Comparison of ENCODE assay signal across 35 cellular contexts in genomic region chr12:108477881-108478259, GRCh38.
"Had no signal": no experiment of that assay in that cellular context is flagged by ENCODE, and none has a peak within 500 bp of the region (broad histone marks: within the 10 kb centered on the region; RNA-seq: fewer than 3 reads in every experiment).

No MANE protein-coding gene starts in this region.

- H3K27me3 Mint-ChIP-seq: activated CD4-positive, alpha-beta T cell treated with anti-CD3 and anti-CD28 coated beads, Interleukin-2, amount 10 ng/mL, durations not matched to agents 7 days and 5 days had no signal

- DNase-seq: activated CD4-positive, alpha-beta T cell treated with anti-CD3 and anti-CD28 coated beads for 1 hour; activated CD4-positive, alpha-beta T cell treated with anti-CD3 and anti-CD28 coated beads for 4 hours; activated CD4-positive, alpha-beta T cell treated with anti-CD3 and anti-CD28 coated beads, Interleukin-2, amount 10 ng/mL, durations not matched to agents 7 days and 5 days; activated CD4-positive, alpha-beta T cell treated with anti-CD3 and anti-CD28 coated beads, Interleukin-2, amount 50 U/mL, for 4 hours; activated CD8-positive, alpha-beta memory T cell treated with anti-CD3 and anti-CD28 coated beads, Interleukin-2, amount 10 ng/mL, durations not matched to agents 7 days and 5 days; activated CD8-positive, alpha-beta memory T cell treated with anti-CD3 and anti-CD28 coated beads, Interleukin-2, amount 50 U/mL, for 4 hours; activated CD8-positive, alpha-beta T cell treated with anti-CD3 and anti-CD28 coated beads for 36 hours; activated effector memory CD4-positive, alpha-beta T cell treated with anti-CD3 and anti-CD28 coated beads, Interleukin-2, amount 50 U/mL, for 16 hours; activated naive CD4-positive, alpha-beta T cell treated with anti-CD3 and anti-CD28 coated beads for 36 hours; activated naive CD8-positive, alpha-beta T cell treated with anti-CD3 and anti-CD28 coated beads for 36 hours; activated naive CD8-positive, alpha-beta T cell treated with anti-CD3 and anti-CD28 coated beads, Interleukin-2, amount 50 U/mL, for 24 hours; activated T-cell treated with anti-CD3 and anti-CD28 coated beads, Interleukin-2, amount 50 U/mL, for 1 hour; activated T-cell treated with anti-CD3 and anti-CD28 coated beads, Interleukin-2, amount 50 U/mL, for 48 hours; adrenal gland; amygdala; aorta; body of pancreas; central memory CD4-positive, alpha-beta T cell; cerebellar nuclear complex; colonic mucosa; effector CD8-positive, alpha-beta T cell; esophagus squamous epithelium; foreskin melanocyte; heart right ventricle; T-helper 2 cell had no signal

- FAIRE-seq: endometrium, endothelial cell of umbilical vein had no signal

- H3K4me3 Mint-ChIP-seq: activated CD4-positive, alpha-beta T cell treated with anti-CD3 and anti-CD28 coated beads, Interleukin-2, amount 10 ng/mL, durations not matched to agents 7 days and 5 days; activated CD8-positive, alpha-beta memory T cell treated with anti-CD3 and anti-CD28 coated beads, Interleukin-2, amount 10 ng/mL, durations not matched to agents 7 days and 5 days; activated CD8-positive, alpha-beta T cell treated with anti-CD3 and anti-CD28 coated beads for 36 hours; activated naive CD4-positive, alpha-beta T cell treated with anti-CD3 and anti-CD28 coated beads for 36 hours; activated naive CD4-positive, alpha-beta T cell treated with anti-CD3 and anti-CD28 coated beads, Interleukin-2, amount 50 U/mL, for 24 hours; activated naive CD8-positive, alpha-beta T cell treated with anti-CD3 and anti-CD28 coated beads for 36 hours; activated naive CD8-positive, alpha-beta T cell treated with anti-CD3 and anti-CD28 coated beads, Interleukin-2, amount 50 U/mL, for 24 hours; activated T-helper 1 cell treated with anti-CD3 and anti-CD28 coated beads, Interleukin-12 subunit alpha, Interleukin-12 subunit beta, Interleukin-2, Interleukin-4 antibody, amounts not matched to agents 30 ng/mL and 10 ng/mL and 1 ng/mL, durations not matched to agents 14 hours and 24 hours and 36 hours; WTC11 had no signal

- H3K9me3 Mint-ChIP-seq: activated CD4-positive, alpha-beta T cell treated with anti-CD3 and anti-CD28 coated beads, Interleukin-2, amount 10 ng/mL, durations not matched to agents 7 days and 5 days; activated CD8-positive, alpha-beta T cell treated with anti-CD3 and anti-CD28 coated beads for 36 hours; activated naive CD4-positive, alpha-beta T cell treated with anti-CD3 and anti-CD28 coated beads for 36 hours; activated naive CD4-positive, alpha-beta T cell treated with anti-CD3 and anti-CD28 coated beads, Interleukin-2, amount 50 U/mL, for 24 hours; activated naive CD8-positive, alpha-beta T cell treated with anti-CD3 and anti-CD28 coated beads for 36 hours; activated naive CD8-positive, alpha-beta T cell treated with anti-CD3 and anti-CD28 coated beads, Interleukin-2, amount 50 U/mL, for 24 hours; activated T-helper 1 cell treated with anti-CD3 and anti-CD28 coated beads, Interleukin-12 subunit alpha, Interleukin-12 subunit beta, Interleukin-2, Interleukin-4 antibody, amounts not matched to agents 30 ng/mL and 10 ng/mL and 1 ng/mL, durations not matched to agents 14 hours and 24 hours and 36 hours; activated T-helper 2 cell treated with anti-CD3 and anti-CD28 coated beads, Interferon-gamma antibody, Interleukin-2, Interleukin-4, amounts not matched to agents 10 μg/mL and 5 μg/mL and 100 μg/mL, durations not matched to agents 14 hours and 24 hours and 36 hours had no signal

- H3K27ac Mint-ChIP-seq: activated CD4-positive, alpha-beta T cell treated with anti-CD3 and anti-CD28 coated beads, Interleukin-2, amount 10 ng/mL, durations not matched to agents 7 days and 5 days; activated CD8-positive, alpha-beta memory T cell treated with anti-CD3 and anti-CD28 coated beads, Interleukin-2, amount 10 ng/mL, durations not matched to agents 7 days and 5 days; activated CD8-positive, alpha-beta T cell treated with anti-CD3 and anti-CD28 coated beads for 36 hours; activated naive CD4-positive, alpha-beta T cell treated with anti-CD3 and anti-CD28 coated beads for 36 hours; activated naive CD4-positive, alpha-beta T cell treated with anti-CD3 and anti-CD28 coated beads, Interleukin-2, amount 50 U/mL, for 24 hours; activated naive CD8-positive, alpha-beta T cell treated with anti-CD3 and anti-CD28 coated beads for 36 hours; activated naive CD8-positive, alpha-beta T cell treated with anti-CD3 and anti-CD28 coated beads, Interleukin-2, amount 50 U/mL, for 24 hours; activated T-helper 1 cell treated with anti-CD3 and anti-CD28 coated beads, Interleukin-12 subunit alpha, Interleukin-12 subunit beta, Interleukin-2, Interleukin-4 antibody, amounts not matched to agents 30 ng/mL and 10 ng/mL and 1 ng/mL, durations not matched to agents 14 hours and 24 hours and 36 hours; activated T-helper 2 cell treated with anti-CD3 and anti-CD28 coated beads, Interferon-gamma antibody, Interleukin-2, Interleukin-4, amounts not matched to agents 10 μg/mL and 5 μg/mL and 100 μg/mL, durations not matched to agents 14 hours and 24 hours and 36 hours; WTC11 had no signal

- H2AFZ ChIP-seq: hepatocyte had no signal

- H3K36me3 Mint-ChIP-seq: activated CD8-positive, alpha-beta memory T cell treated with anti-CD3 and anti-CD28 coated beads, Interleukin-2, amount 10 ng/mL, durations not matched to agents 7 days and 5 days; activated naive CD4-positive, alpha-beta T cell treated with anti-CD3 and anti-CD28 coated beads, Interleukin-2, amount 50 U/mL, for 24 hours; activated naive CD8-positive, alpha-beta T cell treated with anti-CD3 and anti-CD28 coated beads for 36 hours; WTC11 had no signal

- H3K4me3 ChIP-seq: adrenal gland, body of pancreas, cardiac muscle cell, colonic mucosa, esophagus squamous epithelium, gastroesophageal sphincter, heart right ventricle, hepatocyte had no signal

- H3K27me3 ChIP-seq: adrenal gland, body of pancreas, cardiac muscle cell, colonic mucosa had no signal

- H3K36me3 ChIP-seq: adrenal gland, cardiac muscle cell, colonic mucosa, esophagus squamous epithelium, gastroesophageal sphincter, heart right ventricle had no signal

- H3K27ac ChIP-seq: adrenal gland, body of pancreas, cardiac muscle cell, colonic mucosa, epithelial cell of prostate, esophagus squamous epithelium, gastroesophageal sphincter, heart right ventricle, hepatocyte had no signal

- H3K4me1 Mint-ChIP-seq: activated CD4-positive, alpha-beta T cell treated with anti-CD3 and anti-CD28 coated beads, Interleukin-2, amount 10 ng/mL, durations not matched to agents 7 days and 5 days; activated CD8-positive, alpha-beta memory T cell treated with anti-CD3 and anti-CD28 coated beads, Interleukin-2, amount 10 ng/mL, durations not matched to agents 7 days and 5 days; activated naive CD4-positive, alpha-beta T cell treated with anti-CD3 and anti-CD28 coated beads, Interleukin-2, amount 50 U/mL, for 24 hours; activated naive CD8-positive, alpha-beta T cell treated with anti-CD3 and anti-CD28 coated beads for 36 hours; activated naive CD8-positive, alpha-beta T cell treated with anti-CD3 and anti-CD28 coated beads, Interleukin-2, amount 50 U/mL, for 24 hours had no signal

- H3K9me3 ChIP-seq: adrenal gland, body of pancreas, colonic mucosa, esophagus squamous epithelium, gastroesophageal sphincter, heart right ventricle had no signal

- H3K79me2 ChIP-seq: hepatocyte had no signal

- H3K4me1 ChIP-seq: adrenal gland, body of pancreas, colonic mucosa, gastroesophageal sphincter, heart right ventricle had no signal

- H3K4me2 ChIP-seq: hepatocyte had no signal

- ATAC-seq: activated CD8-positive, alpha-beta memory T cell treated with anti-CD3 and anti-CD28 coated beads, Interleukin-2, amount 10 ng/mL, durations not matched to agents 7 days and 5 days; activated CD8-positive, alpha-beta T cell treated with anti-CD3 and anti-CD28 coated beads for 36 hours; activated naive CD8-positive, alpha-beta T cell treated with anti-CD3 and anti-CD28 coated beads, Interleukin-2, amount 50 U/mL, for 24 hours; body of pancreas; gastroesophageal sphincter; heart right ventricle; WTC11 had no signal
